26 cellular contexts compared by ENCODE assay signal in genomic region chr10:30816812-30817193, GRCh38.
DNase-seq lines count a peak whose midpoint lies in the region; ATAC-seq and TF ChIP-seq lines count a peak whose summit lies in the region.
"Had no signal": no experiment of that assay in that cellular context is flagged by ENCODE, and none has a peak within 500 bp of the region (broad histone marks: within the 10 kb centered on the region; RNA-seq: fewer than 3 reads in every experiment).

No MANE protein-coding gene starts in this region.

- H3K27me3 Mint-ChIP-seq in HFFc6 (ENCODE audit: insufficient read depth): peaks cover 2% of the 10 kb centered on the region; the same call in 1 of the 2 replicates
- peaks cover 28% of the 10 kb centered on the region for H3K27me3 Mint-ChIP-seq in stimulated activated memory B cell treated with anti-CD40 and anti-IgM and Interleukin-4, amounts not matched to agents 10 μg/mL and 1 μg/mL and 100 μg/mL, for 72 hours
- H3K27me3 Mint-ChIP-seq: CD4-positive, alpha-beta T cell had no signal

- intact Hi-C loops in left ventricle myocardium inferior (cut with micrococcal nuclease) (no loop called here), right cardiac atrium (cut with DNase I) (no loop called here), gastrocnemius medialis (cut with DNase I; ENCODE audit: low total_unique reads) (no loop called here), uterus (cut with DNase I; ENCODE audit: low total_unique reads) (no loop called here), ovary (cut with DNase I) (loop anchor here in 1 of 4 donors (5.0 to 10.0 kb wide), 2 partner anchors 45 to 218 kb away; partner anchors contain the start of gene ZNF438)

- no peak overlapping the region for H3K4ac ChIP-seq in mesenchymal stem cell (ENCODE audit: low read depth in 1 of 2, low read length in 2 of 2)

- H3K9me3 ChIP-seq in left ventricle myocardium inferior (replicated peaks): no peaks in the 10 kb centered on the region
- no peaks in the 10 kb centered on the region for H3K9me3 ChIP-seq in right cardiac atrium (ENCODE audit: control insufficient read depth, low read length)
- no peaks in the 10 kb centered on the region for H3K9me3 ChIP-seq in mesenchymal stem cell (ENCODE audit: control insufficient read depth, low read length)
- H3K9me3 ChIP-seq in gastrocnemius medialis: no peaks in the 10 kb centered on the region
- H3K9me3 ChIP-seq in uterus: no peaks in the 10 kb centered on the region
- no peaks in the 10 kb centered on the region for H3K9me3 ChIP-seq in ovary
- H3K9me3 ChIP-seq: colonic mucosa, heart right ventricle had no signal

- no peak overlapping the region for H2AK5ac ChIP-seq in mesenchymal stem cell (ENCODE audit: low read length, severe bottlenecking)

- no peak overlapping the region for H4K91ac ChIP-seq in mesenchymal stem cell (ENCODE audit: low read length)

- H3K9me3 Mint-ChIP-seq in HFFc6: no peaks in the 10 kb centered on the region
- H3K9me3 Mint-ChIP-seq in stimulated activated memory B cell treated with anti-CD40 and anti-IgM and Interleukin-4, amounts not matched to agents 10 μg/mL and 1 μg/mL and 100 μg/mL, for 72 hours: no peaks in the 10 kb centered on the region
- H3K9me3 Mint-ChIP-seq: activated naive CD4-positive, alpha-beta T cell treated with anti-CD3 and anti-CD28 coated beads, Interleukin-2, amount 10 ng/mL, durations not matched to agents 7 days and 5 days; activated T-helper 1 cell treated with anti-CD3 and anti-CD28 coated beads, Interleukin-12 subunit alpha, Interleukin-12 subunit beta, Interleukin-2, Interleukin-4 antibody, amounts not matched to agents 30 ng/mL and 10 ng/mL and 1 ng/mL, durations not matched to agents 14 hours and 24 hours and 36 hours; CD4-positive, alpha-beta T cell; IgD-negative memory B cell; WTC11 had no signal

- TF ChIP-seq CTCF in left ventricle myocardium inferior (IDR thresholded peaks at IDR 0.05; ENCODE audit: borderline replicate concordance): no peak
- TF ChIP-seq CTCF in gastrocnemius medialis (IDR thresholded peaks at IDR 0.05 in 4 of 5, conservative IDR thresholded peaks at IDR 0.05 in 1 of 5): no peak
- no peak for TF ChIP-seq CTCF in uterus (IDR thresholded peaks at IDR 0.05)
- no peak for TF ChIP-seq CTCF in ovary (IDR thresholded peaks at IDR 0.05)
- TF ChIP-seq CTCF in HFFc6 (IDR thresholded peaks at IDR 0.05): no peak

- H3K27me3 ChIP-seq in left ventricle myocardium inferior (ENCODE audit: low read depth): no peaks in the 10 kb centered on the region
- no peaks in the 10 kb centered on the region for H3K27me3 ChIP-seq in right cardiac atrium (ENCODE audit: control insufficient read depth, insufficient read depth)
- no peaks in the 10 kb centered on the region for H3K27me3 ChIP-seq in mesenchymal stem cell (ENCODE audit: control insufficient read depth in 1 of 2, insufficient read depth in 1 of 2, low read length in 2 of 2)
- H3K27me3 ChIP-seq in gastrocnemius medialis: no peaks in the 10 kb centered on the region
- H3K27me3 ChIP-seq in uterus: no peaks in the 10 kb centered on the region
- H3K27me3 ChIP-seq in ovary: no peaks in the 10 kb centered on the region
- H3K27me3 ChIP-seq: colonic mucosa, heart right ventricle had no signal

- peaks cover 76% of the 10 kb centered on the region for H3K4me1 Mint-ChIP-seq in HFFc6 (ENCODE audit: low read depth)
- H3K4me1 Mint-ChIP-seq in stimulated activated memory B cell treated with anti-CD40 and anti-IgM and Interleukin-4, amounts not matched to agents 10 μg/mL and 1 μg/mL and 100 μg/mL, for 72 hours: no peaks in the 10 kb centered on the region

- no peak overlapping the region for H2BK12ac ChIP-seq in mesenchymal stem cell (ENCODE audit: low read length in 2 of 2)

- TF ChIP-seq EP300 in ovary (IDR thresholded peaks at IDR 0.05): no peak

- H2AFZ ChIP-seq in mesenchymal stem cell (ENCODE audit: low read depth, low read length): no peak overlapping the region

- peak overlapping the region; percentile 20 for H3K27ac ChIP-seq in left ventricle myocardium inferior (replicated peaks)
- H3K27ac ChIP-seq in right cardiac atrium (ENCODE audit: low read length): no peak overlapping the region
- H3K27ac ChIP-seq in mesenchymal stem cell (ENCODE audit: low read length, poor library complexity, severe bottlenecking): no peak overlapping the region
- peak overlapping the region in 3 of 4 donors; percentile 41 to 46 (median 42) for H3K27ac ChIP-seq in gastrocnemius medialis
- peak overlapping the region; percentile 84 for H3K27ac ChIP-seq in uterus
- no peak overlapping the region for H3K27ac ChIP-seq in ovary
- H3K27ac ChIP-seq: colonic mucosa had no signal

- no peak overlapping the region for H3K14ac ChIP-seq in mesenchymal stem cell (ENCODE audit: low read length in 2 of 2)

- peak overlapping the region; percentile 11 for H3K9ac ChIP-seq in mesenchymal stem cell (ENCODE audit: low read length)

- TF ChIP-seq POLR2A in gastrocnemius medialis (IDR thresholded peaks at IDR 0.05) (no peak), uterus (IDR thresholded peaks at IDR 0.05) (no peak), ovary (IDR thresholded peaks at IDR 0.05) (no peak)

- H2BK15ac ChIP-seq in mesenchymal stem cell (ENCODE audit: low read depth, poor library complexity, severe bottlenecking): no peak overlapping the region

- H3K23ac ChIP-seq in mesenchymal stem cell (ENCODE audit: low read length in 2 of 2): no peak overlapping the region

- no peak overlapping the region for H2BK120ac ChIP-seq in mesenchymal stem cell (ENCODE audit: low read depth, low read length)

- H3K4me3 Mint-ChIP-seq in HFFc6: no peak overlapping the region
- no peak overlapping the region for H3K4me3 Mint-ChIP-seq in stimulated activated memory B cell treated with anti-CD40 and anti-IgM and Interleukin-4, amounts not matched to agents 10 μg/mL and 1 μg/mL and 100 μg/mL, for 72 hours
- H3K4me3 Mint-ChIP-seq: activated naive CD4-positive, alpha-beta T cell treated with anti-CD3 and anti-CD28 coated beads, Interleukin-2, amount 10 ng/mL, durations not matched to agents 7 days and 5 days; activated T-helper 1 cell treated with anti-CD3 and anti-CD28 coated beads, Interleukin-12 subunit alpha, Interleukin-12 subunit beta, Interleukin-2, Interleukin-4 antibody, amounts not matched to agents 30 ng/mL and 10 ng/mL and 1 ng/mL, durations not matched to agents 14 hours and 24 hours and 36 hours; CD4-positive, alpha-beta T cell; IgD-negative memory B cell; WTC11 had no signal

- H3K36me3 Mint-ChIP-seq in HFFc6 (ENCODE audit: low read depth): no peaks in the 10 kb centered on the region
- H3K36me3 Mint-ChIP-seq in stimulated activated memory B cell treated with anti-CD40 and anti-IgM and Interleukin-4, amounts not matched to agents 10 μg/mL and 1 μg/mL and 100 μg/mL, for 72 hours: no peaks in the 10 kb centered on the region
- H3K36me3 Mint-ChIP-seq: activated naive CD4-positive, alpha-beta T cell treated with anti-CD3 and anti-CD28 coated beads, Interleukin-2, amount 10 ng/mL, durations not matched to agents 7 days and 5 days; IgD-negative memory B cell; WTC11 had no signal

- no peak overlapping the region for H3K4me2 ChIP-seq in mesenchymal stem cell (ENCODE audit: low read length, poor library complexity, severe bottlenecking)

- no peak for ATAC-seq in right cardiac atrium
- peak; percentile 54 to 81 for ATAC-seq in gastrocnemius medialis
- no peak for ATAC-seq in stimulated activated memory B cell treated with anti-CD40 and anti-IgM and Interleukin-4, amounts not matched to agents 10 μg/mL and 1 μg/mL and 100 μg/mL, for 72 hours
- ATAC-seq: heart right ventricle, WTC11 had no signal

- no peak overlapping the region for H3K18ac ChIP-seq in mesenchymal stem cell (ENCODE audit: low read depth in 1 of 2, low read length in 2 of 2)

- no peak overlapping the region for H3K27ac Mint-ChIP-seq in HFFc6
- H3K27ac Mint-ChIP-seq in stimulated activated memory B cell treated with anti-CD40 and anti-IgM and Interleukin-4, amounts not matched to agents 10 μg/mL and 1 μg/mL and 100 μg/mL, for 72 hours: no peak overlapping the region
- H3K27ac Mint-ChIP-seq: activated naive CD4-positive, alpha-beta T cell treated with anti-CD3 and anti-CD28 coated beads, Interleukin-2, amount 10 ng/mL, durations not matched to agents 7 days and 5 days; activated T-helper 1 cell treated with anti-CD3 and anti-CD28 coated beads, Interleukin-12 subunit alpha, Interleukin-12 subunit beta, Interleukin-2, Interleukin-4 antibody, amounts not matched to agents 30 ng/mL and 10 ng/mL and 1 ng/mL, durations not matched to agents 14 hours and 24 hours and 36 hours; CD4-positive, alpha-beta T cell; WTC11 had no signal

- in situ Hi-C loops in gastrocnemius medialis (cut with MboI; ENCODE audit: low sequenced_read_pairs in 4 of 4): no loop called here

- WGBS in right cardiac atrium: 63% methylated on average over 3 of the region's 3 CpGs
- WGBS in mesenchymal stem cell: 84% methylated on average over 3 of the region's 3 CpGs
- WGBS in ovary, 3 donors: 44 to 69% (median 65%) methylated on average over 3 of the region's 3 CpGs

- H3K4me3 ChIP-seq in left ventricle myocardium inferior (no peak overlapping the region), right cardiac atrium (ENCODE audit: low read length) (no peak overlapping the region), mesenchymal stem cell (ENCODE audit: insufficient read depth in 1 of 2, low read depth in 1 of 2, low read length in 2 of 2) (no peak overlapping the region), gastrocnemius medialis (no peak overlapping the region), uterus (no peak overlapping the region), ovary (no peak overlapping the region)
- H3K4me3 ChIP-seq: colonic mucosa, heart right ventricle had no signal

- H4K8ac ChIP-seq in mesenchymal stem cell (ENCODE audit: low read length): no peak overlapping the region

- H3K36me3 ChIP-seq in left ventricle myocardium inferior: no peaks in the 10 kb centered on the region
- H3K36me3 ChIP-seq in mesenchymal stem cell (ENCODE audit: control insufficient read depth in 1 of 2, insufficient read depth in 2 of 2, low read depth in 1 of 2, low read length in 2 of 2): no peaks in the 10 kb centered on the region
- no peaks in the 10 kb centered on the region for H3K36me3 ChIP-seq in gastrocnemius medialis
- no peaks in the 10 kb centered on the region for H3K36me3 ChIP-seq in uterus
- H3K36me3 ChIP-seq in ovary: no peaks in the 10 kb centered on the region
- H3K36me3 ChIP-seq: colonic mucosa, heart right ventricle had no signal

- peaks cover 52% of the 10 kb centered on the region for H3K4me1 ChIP-seq in left ventricle myocardium inferior
- H3K4me1 ChIP-seq in right cardiac atrium (ENCODE audit: control insufficient read depth, insufficient read depth, low read length): peaks cover 12% of the 10 kb centered on the region
- peaks cover 36% of the 10 kb centered on the region for H3K4me1 ChIP-seq in mesenchymal stem cell (ENCODE audit: control insufficient read depth, insufficient read depth, low read depth, low read length)
- peaks cover 22 to 51% of the 10 kb centered on the region in 2 donors for H3K4me1 ChIP-seq in gastrocnemius medialis
- peaks cover 17 to 31% of the 10 kb centered on the region in 2 donors for H3K4me1 ChIP-seq in uterus
- H3K4me1 ChIP-seq in ovary (ENCODE audit: insufficient read depth): peaks cover 25% of the 10 kb centered on the region
- H3K4me1 ChIP-seq: colonic mucosa had no signal

- H3K79me1 ChIP-seq in mesenchymal stem cell (replicated peaks; ENCODE audit: low read length, poor library complexity, severe bottlenecking): no peaks in the 10 kb centered on the region

- DNase-seq in left ventricle myocardium inferior: no peak
- no peak for DNase-seq in right cardiac atrium
- no peak for DNase-seq in mesenchymal stem cell
- DNase-seq in gastrocnemius medialis: no peak
- no peak for DNase-seq in uterus
- no peak for DNase-seq in ovary
- DNase-seq in HFFc6: no peak
- DNase-seq: activated naive CD4-positive, alpha-beta T cell treated with anti-CD3 and anti-CD28 coated beads, Interleukin-2, amount 10 ng/mL, durations not matched to agents 7 days and 5 days; CD4-positive, alpha-beta T cell; colonic mucosa; effector memory CD4-positive, alpha-beta T cell; EL; erythroblast; GOT3; heart right ventricle; NCI-H187; NCI-H2171; NK-92 treated with Interleukin-12 subunit alpha and Interleukin-12 subunit beta, amount 100 ng/mL, for 24 hours; nucleus accumbens; SIG-M5; stimulated activated CD4-positive, alpha-beta T cell treated with anti-CD3 and anti-CD28 coated beads, Interleukin-12 subunit alpha, Interleukin-12 subunit beta, amount 100 ng/mL, for 4 hours; stimulated activated naive CD4-positive, alpha-beta T cell had no signal

- no peak overlapping the region for H2BK5ac ChIP-seq in mesenchymal stem cell (ENCODE audit: low read depth, low read length, poor library complexity, severe bottlenecking)

Comparison
In these comparisons a context has a peak if more than half of its experiments do, and no peak if none do; other contexts are left out.
1. H3K27ac ChIP-seq: peak in left ventricle myocardium inferior (single experiment), gastrocnemius medialis (3 of 4) and uterus (2 of 2); none in right cardiac atrium (single experiment), mesenchymal stem cell (single experiment) and ovary (0 of 2).
2. ATAC-seq: peak in gastrocnemius medialis (2 of 2); none in right cardiac atrium (0 of 2) and stimulated activated memory B cell treated with anti-CD40 and anti-IgM and Interleukin-4, amounts not matched to agents 10 μg/mL and 1 μg/mL and 100 μg/mL, for 72 hours (single experiment).